In genomic region chr2:43293744-43294695, GRCh38 we compare ENCODE assay signal across 8 cellular contexts.
DNase-seq lines count a peak whose midpoint lies in the region; ATAC-seq and TF ChIP-seq lines count a peak whose summit lies in the region.

No MANE protein-coding gene starts in this region.

- H3K27me3 ChIP-seq in uterus (no peaks in the 10 kb centered on the region), HAP-1 (ENCODE audit: low read depth) (no peaks in the 10 kb centered on the region)

- DNase-seq in DMS53 treated with DMSO at 0.1 percent for 48 hours (lab: John Stamatoyannopoulos, UW; ENCODE audit: unreplicated experiment) (peak; percentile 75), SW 1271 (lab: John Stamatoyannopoulos, UW) (peak; percentile 68 to 89), dedifferentiated amniotic fluid mesenchymal stem cell (ENCODE audit: extremely low spot score) (peak; percentile 99), myocyte (ENCODE audit: low read depth) (peak; percentile 93), uterus (peak; percentile 47 to 77), HAP-1 (ENCODE audit: low spot score in 2 of 2) (no peak)

- in situ Hi-C loops in HAP-1 (cut with MboI; ENCODE audit: low sequenced_read_pairs) = no loop called here

- H3K4me1 ChIP-seq in uterus (no peaks in the 10 kb centered on the region), HAP-1 (no peaks in the 10 kb centered on the region)

- ATAC-seq in GM19452 (IDR thresholded peaks at IDR 0.05; ENCODE audit: unreplicated experiment) (peak; percentile 97), HG03457 (IDR thresholded peaks at IDR 0.05; ENCODE audit: unreplicated experiment) (peak; percentile 97)

- TF ChIP-seq POLR2A in uterus (IDR thresholded peaks at IDR 0.05) = no peak

- H3K27ac ChIP-seq in uterus = peak overlapping the region; percentile 82 to 88

- H3K9me3 ChIP-seq in uterus (no peaks in the 10 kb centered on the region), HAP-1 (no peaks in the 10 kb centered on the region)

- H3K36me3 ChIP-seq in uterus (no peaks in the 10 kb centered on the region), HAP-1 (replicated peaks) (no peaks in the 10 kb centered on the region)

- H3K4me3 ChIP-seq in uterus (no peak overlapping the region), HAP-1 (no peak overlapping the region)

- intact Hi-C loops in uterus (cut with DNase I; ENCODE audit: low total_unique reads) = no loop called here

- no peak for TF ChIP-seq CTCF in uterus (IDR thresholded peaks at IDR 0.05)

Comparison
In these comparisons a context has a peak if more than half of its experiments do, and no peak if none do; other contexts are left out.
1. DNase-seq: peak in DMS53 treated with DMSO at 0.1 percent for 48 hours (single experiment), SW 1271 (2 of 2), dedifferentiated amniotic fluid mesenchymal stem cell (single experiment), myocyte (single experiment) and uterus (2 of 2); none in HAP-1 (0 of 2).